In genomic region chr17:42819939-42820535, GRCh38 we compare ENCODE assay signal across 8 cellular contexts.
DNase-seq lines count a peak whose midpoint lies in the region; ATAC-seq and TF ChIP-seq lines count a peak whose summit lies in the region.

No MANE protein-coding gene starts in this region.

- peak; percentile 19 for DNase-seq in GM12864 (ENCODE audit: low read depth)
- DNase-seq in NCI-H146 (lab: John Stamatoyannopoulos, UW): peak; percentile 74
- peak; percentile 36 for DNase-seq in T-helper 22 cell (ENCODE audit: low read depth)
- peak; percentile 71 for DNase-seq in astrocyte of the hippocampus (ENCODE audit: low read depth, low spot score)
- peak; percentile 75 for DNase-seq in kidney tubule cell (ENCODE audit: low spot score)
- DNase-seq in stimulated activated CD8-positive, alpha-beta memory T cell treated with anti-CD3 and anti-CD28 coated beads, Interleukin-4, amount 100 ng/mL, for 1 hour (ENCODE audit: low read depth in 2 of 2, low spot score in 1 of 2): peak; percentile 19 to 31

- no peak overlapping the region for H3K4me3 ChIP-seq in GM12864 (ENCODE audit: low read depth, low read length)

- peak; percentile 76 for TF ChIP-seq CTCF in GM12864 (IDR thresholded peaks at IDR 0.05; ENCODE audit: low read depth, low read length, missing control alignments)

- ATAC-seq in HG02678 (IDR thresholded peaks at IDR 0.05; ENCODE audit: unreplicated experiment) (no peak), GM18909 (IDR thresholded peaks at IDR 0.05; ENCODE audit: poor library complexity, unreplicated experiment) (no peak)

Comparison
In these comparisons a context has a peak if more than half of its experiments do, and no peak if none do; other contexts are left out.
1. DNase-seq: peak in every context shown above with its lines; median percentile 75 in kidney tubule cell; 74 in NCI-H146; 71 in astrocyte of the hippocampus; 36 in T-helper 22 cell; 25 in stimulated activated CD8-positive, alpha-beta memory T cell treated with anti-CD3 and anti-CD28 coated beads, Interleukin-4, amount 100 ng/mL, for 1 hour; 19 in GM12864.